Comparison of ENCODE assay signal across 1 cellular context in genomic region chr16:72896719-72897118, GRCh38.
A peak's percentile ranks its signal among the peaks of the same experiment; 100 is the strongest.
TF ChIP-seq lines count a peak whose summit lies in the region.

No MANE protein-coding gene starts in this region.

TF ChIP-seq in HepG2, 621 proteins besides CTCF, POLR2A, EP300 and RAD21 (continued from another document):
- peak; percentile 79 for TF ChIP-seq PAXIP1 (CRISPR knock-in tag; conservative IDR thresholded peaks at IDR 0.05)
- no peak for TF ChIP-seq SALL2 (CRISPR knock-in tag; IDR thresholded peaks at IDR 0.05)
- TF ChIP-seq ATF6 (CRISPR knock-in tag; conservative IDR thresholded peaks at IDR 0.05) = no peak
- TF ChIP-seq ZUFSP (CRISPR knock-in tag; IDR thresholded peaks at IDR 0.05; ENCODE audit: borderline replicate concordance) = no peak
- TF ChIP-seq BCL6 (CRISPR knock-in tag; IDR thresholded peaks at IDR 0.05) = peak; percentile 38
- TF ChIP-seq ZNF790 (CRISPR knock-in tag; IDR thresholded peaks at IDR 0.05; ENCODE audit: borderline replicate concordance) = no peak
- TF ChIP-seq ZIK1 (CRISPR knock-in tag; IDR thresholded peaks at IDR 0.05; ENCODE audit: borderline replicate concordance, low read depth) = no peak
- TF ChIP-seq SOX6 (IDR thresholded peaks at IDR 0.05) = no peak
- peak; percentile 73 for TF ChIP-seq SOX6 (CRISPR knock-in tag; IDR thresholded peaks at IDR 0.05)
- no peak for TF ChIP-seq NBN (conservative IDR thresholded peaks at IDR 0.05)
- TF ChIP-seq ZBTB2 (CRISPR knock-in tag; IDR thresholded peaks at IDR 0.05; ENCODE audit: low read depth) = no peak
- 0 out of 2 replicates have a peak, but pooled peaks have one; percentile 25 for TF ChIP-seq TARDBP (CRISPR knock-in tag; IDR thresholded peaks at IDR 0.05)
- no peak for TF ChIP-seq CREB1 (IDR thresholded peaks at IDR 0.05)
- peak; percentile 63 for TF ChIP-seq CREB1 (CRISPR knock-in tag; IDR thresholded peaks at IDR 0.05)
- no peak for TF ChIP-seq SP140L (CRISPR knock-in tag; IDR thresholded peaks at IDR 0.05; ENCODE audit: borderline replicate concordance)
- peak; percentile 75 for TF ChIP-seq ONECUT2 (CRISPR knock-in tag; IDR thresholded peaks at IDR 0.05)
- TF ChIP-seq FLYWCH1 (CRISPR knock-in tag; IDR thresholded peaks at IDR 0.05) = no peak
- peak; percentile 78; the same call in 1 of the 2 replicates for TF ChIP-seq ZNF646 (CRISPR knock-in tag; IDR thresholded peaks at IDR 0.05)
- no peak for TF ChIP-seq FIP1L1 (IDR thresholded peaks at IDR 0.05; ENCODE audit: borderline replicate concordance, insufficient read depth, low read depth, low read length)
- TF ChIP-seq FOXP4 (CRISPR knock-in tag; IDR thresholded peaks at IDR 0.05) = 0 out of 2 replicates have a peak, but pooled peaks have one; percentile 44
- TF ChIP-seq ZBTB38 (CRISPR knock-in tag; IDR thresholded peaks at IDR 0.05) = peak; percentile 72
- peak; percentile 62 for TF ChIP-seq HDAC1 (CRISPR knock-in tag; IDR thresholded peaks at IDR 0.05)
- TF ChIP-seq ZFY (CRISPR knock-in tag; IDR thresholded peaks at IDR 0.05) = no peak
- TF ChIP-seq FOXK1 (CRISPR knock-in tag; IDR thresholded peaks at IDR 0.05; ENCODE audit: borderline replicate concordance, low read depth) = peak; percentile 23; the same call in 1 of the 2 replicates
- TF ChIP-seq ATF1 (CRISPR knock-in tag; IDR thresholded peaks at IDR 0.05) = no peak
- TF ChIP-seq NR3C1 (CRISPR knock-in tag; IDR thresholded peaks at IDR 0.05) = no peak
- TF ChIP-seq ZNF784 (CRISPR knock-in tag; IDR thresholded peaks at IDR 0.05; ENCODE audit: borderline replicate concordance) = no peak
- peak; percentile 95 for TF ChIP-seq TEAD3 (CRISPR knock-in tag; optimal IDR thresholded peaks at IDR 0.05; ENCODE audit: borderline replicate concordance)
- no peak for TF ChIP-seq MYPOP (CRISPR knock-in tag; IDR thresholded peaks at IDR 0.05)
